8 cellular contexts compared by ENCODE assay signal in the genomic region with DNA sequence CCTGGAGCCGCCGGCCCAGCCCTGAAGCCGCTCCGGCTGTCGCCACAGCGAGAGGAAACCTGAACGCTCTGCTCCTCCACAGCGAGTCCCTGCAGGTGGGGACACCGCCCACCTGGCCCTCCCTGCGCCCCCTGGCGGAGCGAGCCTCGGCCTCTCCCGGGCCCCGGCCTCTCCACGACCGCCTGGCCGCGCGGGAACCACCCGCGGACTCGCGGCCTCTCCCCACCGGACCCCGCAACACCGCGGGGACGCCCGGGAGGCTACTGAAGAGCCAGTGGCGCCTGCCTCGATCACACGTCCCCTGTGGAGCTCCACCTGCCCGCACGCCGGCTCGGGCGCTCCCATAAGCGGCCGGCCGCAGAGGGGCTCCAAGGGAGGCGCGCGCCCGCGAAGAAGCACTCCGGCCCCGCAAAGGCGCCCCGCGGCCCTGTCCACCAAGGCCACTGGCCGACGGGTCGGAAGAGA.
DNase-seq lines count a peak whose midpoint lies in the region; ATAC-seq and TF ChIP-seq lines count a peak whose summit lies in the region.

No MANE protein-coding gene starts in this region.

- no peaks in the 10 kb centered on the region for H3K9me2 ChIP-seq in hepatocyte (replicated peaks; ENCODE audit: insufficient read depth)

- H3K4me1 ChIP-seq in hepatocyte (ENCODE audit: insufficient read depth) = no peaks in the 10 kb centered on the region

- H3K36me3 Mint-ChIP-seq in activated naive CD8-positive, alpha-beta T cell treated with anti-CD3 and anti-CD28 coated beads, Interleukin-2, amount 50 U/mL, for 24 hours (ENCODE audit: low read depth) = no peaks in the 10 kb centered on the region

- peak overlapping the region; percentile 96 for H3K4me2 ChIP-seq in hepatocyte

- H3K27me3 ChIP-seq in hepatocyte = peaks cover 62% of the 10 kb centered on the region

- no peak overlapping the region for H3K27ac ChIP-seq in hepatocyte

- H3K4me3 Mint-ChIP-seq in activated naive CD8-positive, alpha-beta T cell treated with anti-CD3 and anti-CD28 coated beads, Interleukin-2, amount 50 U/mL, for 24 hours = peak overlapping the region; percentile 71

- peak overlapping the region; percentile 20 for H3K4me3 ChIP-seq in hepatocyte

- DNase-seq in AG08395 (ENCODE audit: low spot score) (peak; percentile 20), T follicular helper cell (ENCODE audit: low read depth) (peak; percentile 75), hepatocyte (ENCODE audit: low spot score) (peak; percentile 80), SIG-M5 treated with dmso at 0.1 percent for 504 hours (lab: John Stamatoyannopoulos, UW; ENCODE audit: unreplicated experiment) (no peak)
- DNase-seq in activated naive CD8-positive, alpha-beta T cell treated with anti-CD3 and anti-CD28 coated beads, Interleukin-2, amount 50 U/mL, for 24 hours = peak; percentile 91
- peak; percentile 65 to 78 (median 77) for DNase-seq in stimulated activated CD4-positive, alpha-beta T cell treated with anti-CD3 and anti-CD28 coated beads, Interleukin-12 subunit alpha, Interleukin-12 subunit beta, amount 100 ng/mL, for 48 hours (ENCODE audit: low read depth in 2 of 3, low spot score in 1 of 3)

- H3K4me1 Mint-ChIP-seq in activated naive CD8-positive, alpha-beta T cell treated with anti-CD3 and anti-CD28 coated beads, Interleukin-2, amount 50 U/mL, for 24 hours = peaks cover 54% of the 10 kb centered on the region

- H3K27ac Mint-ChIP-seq in activated naive CD8-positive, alpha-beta T cell treated with anti-CD3 and anti-CD28 coated beads, Interleukin-2, amount 50 U/mL, for 24 hours = peak overlapping the region; percentile 90

- H3K9me3 Mint-ChIP-seq in activated naive CD8-positive, alpha-beta T cell treated with anti-CD3 and anti-CD28 coated beads, Interleukin-2, amount 50 U/mL, for 24 hours = no peaks in the 10 kb centered on the region

- WGBS in hepatocyte (ENCODE audit: low lambda C conversion rate, missing lambda C conversion rate) = 2% methylated on average over 54 of the region's 54 CpGs

- no peaks in the 10 kb centered on the region for H3K79me2 ChIP-seq in hepatocyte

- H3K27me3 Mint-ChIP-seq in activated naive CD8-positive, alpha-beta T cell treated with anti-CD3 and anti-CD28 coated beads, Interleukin-2, amount 50 U/mL, for 24 hours = peaks cover 14% of the 10 kb centered on the region

- ATAC-seq in HG02623 (IDR thresholded peaks at IDR 0.05; ENCODE audit: unreplicated experiment) (peak; percentile 55), GM18858 (IDR thresholded peaks at IDR 0.05; ENCODE audit: unreplicated experiment) (no peak)
- peak; percentile 76 for ATAC-seq in activated naive CD8-positive, alpha-beta T cell treated with anti-CD3 and anti-CD28 coated beads, Interleukin-2, amount 50 U/mL, for 24 hours

- TF ChIP-seq CTCF in hepatocyte (IDR thresholded peaks at IDR 0.05; ENCODE audit: poor library complexity) = peak; percentile 70

- H3K36me3 ChIP-seq in hepatocyte (replicated peaks; ENCODE audit: insufficient read depth, low read depth) = no peaks in the 10 kb centered on the region

- H3K9me3 ChIP-seq in hepatocyte (ENCODE audit: low read depth) = no peaks in the 10 kb centered on the region

- H2AFZ ChIP-seq in hepatocyte = peak overlapping the region; percentile 80

- H4K20me1 ChIP-seq in hepatocyte (ENCODE audit: insufficient read depth, poor library complexity, severe bottlenecking) = no peaks in the 10 kb centered on the region
